Comparison of ENCODE assay signal across 1 cellular context in the genomic region with DNA sequence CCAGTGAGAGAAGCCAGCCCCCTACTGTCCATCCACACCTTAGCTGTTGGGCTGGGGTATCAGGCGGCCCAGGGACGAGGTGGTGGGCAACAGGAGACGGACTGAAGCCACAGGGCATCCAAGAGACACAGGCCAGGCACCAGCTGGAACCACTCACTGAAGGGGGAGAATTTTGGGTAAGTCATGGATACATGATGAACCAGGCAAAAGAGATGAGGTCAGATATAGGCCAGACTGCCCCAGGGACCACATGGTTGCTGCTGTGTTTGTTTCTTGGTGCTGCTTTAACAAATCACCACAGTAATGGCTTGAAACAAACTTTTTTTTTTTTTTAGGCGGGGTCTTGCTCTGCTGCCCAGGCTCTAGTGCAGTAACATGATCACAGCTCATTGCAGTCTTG.
TF ChIP-seq lines count a peak whose summit lies in the region.

No MANE protein-coding gene starts in this region.

TF ChIP-seq in IMR-90, 13 proteins besides CTCF, POLR2A, EP300 and RAD21 (continued from another document):
- TF ChIP-seq, protein P1, sequence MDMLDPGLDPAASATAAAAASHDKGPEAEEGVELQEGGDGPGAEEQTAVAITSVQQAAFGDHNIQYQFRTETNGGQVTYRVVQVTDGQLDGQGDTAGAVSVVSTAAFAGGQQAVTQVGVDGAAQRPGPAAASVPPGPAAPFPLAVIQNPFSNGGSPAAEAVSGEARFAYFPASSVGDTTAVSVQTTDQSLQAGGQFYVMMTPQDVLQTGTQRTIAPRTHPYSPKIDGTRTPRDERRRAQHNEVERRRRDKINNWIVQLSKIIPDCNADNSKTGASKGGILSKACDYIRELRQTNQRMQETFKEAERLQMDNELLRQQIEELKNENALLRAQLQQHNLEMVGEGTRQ (IDR thresholded peaks at IDR 0.05; ENCODE audit: low read depth, low read length) = no peak
